ENCODE assay signal across 21 cellular contexts in genomic region chr7:158409816-158410330, GRCh38.
"Had no signal": no experiment of that assay in that cellular context is flagged by ENCODE, and none has a peak within 500 bp of the region (broad histone marks: within the 10 kb centered on the region; RNA-seq: fewer than 3 reads in every experiment).

No MANE protein-coding gene starts in this region.

- H3K36me3 Mint-ChIP-seq: naive thymus-derived CD4-positive, alpha-beta T cell; type B pancreatic cell had no signal

- H2AFZ ChIP-seq: hepatocyte had no signal

- H3K27me3 ChIP-seq: colonic mucosa, hepatocyte, pancreas, thyroid gland, uterus had no signal

- H3K4me2 ChIP-seq: hepatocyte had no signal

- DNase-seq: cerebellar nuclear complex; colonic mucosa; dermis blood vessel endothelial cell; erythroblast; foreskin melanocyte; kidney; left colon; left ventricle myocardium superior; mesendoderm; naive thymus-derived CD4-positive, alpha-beta T cell; occipital lobe; pancreas; psoas muscle; retina; small intestine; stimulated activated CD4-positive, alpha-beta T cell treated with anti-CD3 and anti-CD28 coated beads, Interleukin-2, amount 100 ng/mL, for 48 hours; stimulated activated naive CD4-positive, alpha-beta T cell treated with Interleukin-2 at 50 U/mL for 16 hours; thyroid gland; uterus had no signal

- H3K4me1 Mint-ChIP-seq: naive thymus-derived CD4-positive, alpha-beta T cell had no signal

- ATAC-seq: left colon, left ventricle myocardium superior, psoas muscle had no signal

- H3K79me2 ChIP-seq: hepatocyte had no signal

- H3K36me3 ChIP-seq: colonic mucosa, pancreas, thyroid gland, uterus had no signal

- H3K27ac ChIP-seq: colonic mucosa, hepatocyte, pancreas, psoas muscle, thyroid gland, uterus had no signal

- H3K4me3 ChIP-seq: colonic mucosa, hepatocyte, pancreas, psoas muscle, thyroid gland, uterus had no signal

- H3K9me3 Mint-ChIP-seq: naive thymus-derived CD4-positive, alpha-beta T cell; type B pancreatic cell had no signal

- H3K9me3 ChIP-seq: colonic mucosa, pancreas, psoas muscle, thyroid gland, uterus had no signal

- H3K27me3 Mint-ChIP-seq: type B pancreatic cell had no signal

- H3K27ac Mint-ChIP-seq: naive thymus-derived CD4-positive, alpha-beta T cell; type B pancreatic cell had no signal

- H3K4me1 ChIP-seq: colonic mucosa, pancreas, psoas muscle, thyroid gland, uterus had no signal

- H3K4me3 Mint-ChIP-seq: naive thymus-derived CD4-positive, alpha-beta T cell; type B pancreatic cell had no signal
